ENCODE assay signal across 30 cellular contexts in the genomic region with DNA sequence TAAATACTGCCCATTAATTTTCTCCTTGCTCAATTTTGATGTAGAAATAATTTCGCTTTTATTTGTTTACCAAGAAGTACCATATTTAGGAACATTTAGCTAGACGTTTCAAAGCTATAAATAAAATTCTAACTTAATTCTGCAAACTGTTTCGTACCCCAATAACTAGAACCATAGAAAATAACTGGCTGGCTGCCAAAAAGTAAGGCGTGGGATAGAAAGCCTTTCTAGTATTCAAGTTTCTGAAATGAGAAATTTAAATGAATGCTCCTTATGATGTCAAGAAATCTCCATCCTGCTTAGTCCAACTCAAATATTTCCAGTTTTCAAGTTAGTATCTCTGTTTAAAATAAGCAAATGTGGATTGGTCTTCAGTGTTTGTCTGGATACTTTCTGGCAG.
"Had no signal": no experiment of that assay in that cellular context is flagged by ENCODE, and none has a peak within 500 bp of the region (broad histone marks: within the 10 kb centered on the region; RNA-seq: fewer than 3 reads in every experiment).

No MANE protein-coding gene starts in this region.

- H3K9me3 ChIP-seq: adrenal gland, body of pancreas, breast epithelium had no signal

- FAIRE-seq: astrocyte had no signal

- H3K4me1 ChIP-seq: adrenal gland, body of pancreas, breast epithelium had no signal

- H3K36me3 ChIP-seq: adrenal gland, brain microvascular endothelial cell, breast epithelium had no signal

- H3K4me3 ChIP-seq: adrenal gland, body of pancreas, breast epithelium had no signal

- DNase-seq: activated B cell treated with CpG ODN at 0.5 μM for 24 hours; activated CD4-positive, alpha-beta memory T cell treated with anti-CD3 and anti-CD28 coated beads for 36 hours; activated CD4-positive, alpha-beta T cell treated with anti-CD3 and anti-CD28 coated beads for 4 hours; activated CD4-positive, alpha-beta T cell treated with anti-CD3 and anti-CD28 coated beads, Interleukin-2, amount 10 ng/mL, durations not matched to agents 24 days and 14 days; activated CD4-positive, alpha-beta T cell treated with anti-CD3 and anti-CD28 coated beads, Interleukin-2, amount 50 U/mL, for 1 hour; activated CD4-positive, alpha-beta T cell treated with anti-CD3 and anti-CD28 coated beads, Interleukin-2, amount 50 U/mL, for 4 hours; activated CD4-positive, CD25-positive, alpha-beta regulatory T cell treated with anti-CD3 and anti-CD28 coated beads, Interleukin-2, amount 50 U/mL, for 72 hours; activated CD8-positive, alpha-beta memory T cell treated with anti-CD3 and anti-CD28 coated beads, Interleukin-2, amount 50 U/mL, for 4 hours; activated CD8-positive, alpha-beta T cell treated with anti-CD3 and anti-CD28 coated beads for 36 hours; activated effector memory CD4-positive, alpha-beta T cell treated with anti-CD3 and anti-CD28 coated beads, Interleukin-2, amount 50 U/mL, for 16 hours; activated gamma-delta T cell treated with Interleukin-2 at 50 U/mL for 16 hours; activated naive CD4-positive, alpha-beta T cell; activated naive CD4-positive, alpha-beta T cell treated with anti-CD3 and anti-CD28 coated beads for 36 hours; activated naive CD4-positive, alpha-beta T cell treated with anti-CD3 and anti-CD28 coated beads, Interleukin-2, amount 50 U/mL, for 16 hours; activated naive CD8-positive, alpha-beta T cell treated with anti-CD3 and anti-CD28 coated beads for 36 hours; activated T-cell treated with anti-CD3 and anti-CD28 coated beads for 4 hours; activated T-cell treated with anti-CD3 and anti-CD28 coated beads, Interleukin-2, amount 50 U/mL, for 1 hour; activated T-cell treated with anti-CD3 and anti-CD28 coated beads, Interleukin-2, amount 50 U/mL, for 4 hours; activated T-cell treated with anti-CD3 and anti-CD28 coated beads, Interleukin-2, amount 50 U/mL, for 72 hours; adrenal gland; amniotic stem cell; aorta; body of pancreas; brain microvascular endothelial cell; central memory CD4-positive, alpha-beta T cell; T-helper 2 cell; T-helper 9 cell had no signal

- H3K27ac ChIP-seq: adrenal gland, body of pancreas, brain microvascular endothelial cell, breast epithelium, VCaP had no signal

- H3K27me3 ChIP-seq: body of pancreas, brain microvascular endothelial cell had no signal
